13 cellular contexts compared by ENCODE assay signal in the genomic region with DNA sequence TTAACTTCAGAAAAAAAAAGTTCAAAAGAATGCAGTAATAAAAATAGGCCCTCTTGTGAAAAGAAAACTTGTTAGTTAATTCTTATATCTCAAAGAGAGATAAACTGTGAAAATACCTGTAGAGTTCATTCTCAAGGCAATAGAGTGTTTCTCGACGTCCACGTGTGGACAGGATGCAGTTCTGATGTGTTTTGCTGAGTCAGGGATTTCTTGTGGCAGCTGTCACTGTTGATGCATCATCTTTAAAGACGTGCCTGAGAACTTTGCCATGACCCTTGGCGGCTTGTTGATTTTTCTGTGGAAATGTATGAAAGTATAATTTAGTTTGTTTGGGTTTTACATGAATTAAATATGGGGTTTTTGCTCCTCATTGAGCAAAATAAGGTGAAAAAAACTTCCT.
DNase-seq lines count a peak whose midpoint lies in the region; ATAC-seq, FAIRE-seq and TF ChIP-seq lines count a peak whose summit lies in the region.
"Had no signal": no experiment of that assay in that cellular context is flagged by ENCODE, and none has a peak within 500 bp of the region (broad histone marks: within the 10 kb centered on the region; RNA-seq: fewer than 3 reads in every experiment).

No MANE protein-coding gene starts in this region.

- H2BK15ac ChIP-seq in IMR-90 (ENCODE audit: low read depth, low read length) (no peak overlapping the region; the same call in 2 of the 3 replicates), H1 (ENCODE audit: low read length) (no peak overlapping the region)

- H3K9me1 ChIP-seq in IMR-90 (ENCODE audit: insufficient read depth, low read length), result no peaks in the 10 kb centered on the region; the same call in 1 of the 2 replicates

- no peak overlapping the region for H2AK9ac ChIP-seq in IMR-90 (replicated peaks; ENCODE audit: low read depth, low read length, poor library complexity)

- no peaks in the 10 kb centered on the region for H4K20me1 ChIP-seq in IMR-90 (ENCODE audit: insufficient read depth, low read length)
- H4K20me1 ChIP-seq in H1 (replicated peaks in 1 of 2; ENCODE audit: control insufficient read depth in 1 of 2, insufficient read depth in 2 of 2, low read length in 2 of 2), result no peaks in the 10 kb centered on the region

- H3K79me1 ChIP-seq in IMR-90 (ENCODE audit: low read depth in 1 of 2, low read length in 2 of 2) (no peaks in the 10 kb centered on the region), H1 (ENCODE audit: low read depth, low read length) (no peaks in the 10 kb centered on the region)

- H3K27ac ChIP-seq in IMR-90 (ENCODE audit: insufficient read depth, low read length), result no peak overlapping the region
- no peak overlapping the region for H3K27ac ChIP-seq in H1 (ENCODE audit: low read depth, low read length)
- no peak overlapping the region for H3K27ac ChIP-seq in RWPE1

- no peak overlapping the region for H2BK12ac ChIP-seq in H1 (ENCODE audit: low read depth, low read length)

- H4K91ac ChIP-seq in IMR-90 (ENCODE audit: insufficient read depth, low read depth, low read length) (no peak overlapping the region), H1 (replicated peaks; ENCODE audit: insufficient read length, low read length) (no peak overlapping the region)

- H2AFZ ChIP-seq in IMR-90 (replicated peaks; ENCODE audit: low read length, poor library complexity) (no peak overlapping the region), H1 (ENCODE audit: low read length) (no peak overlapping the region)

- no peak for TF ChIP-seq RAD21 in IMR-90 (IDR thresholded peaks at IDR 0.05; ENCODE audit: low read length)
- no peak for TF ChIP-seq RAD21 in H1 (IDR thresholded peaks at IDR 0.05 in 1 of 2, conservative IDR thresholded peaks at IDR 0.05 in 1 of 2; ENCODE audit: low read depth in 2 of 2, low read length in 2 of 2)

- H3K14ac ChIP-seq in IMR-90 (replicated peaks; ENCODE audit: low read depth, low read length) (no peak overlapping the region), H1 (ENCODE audit: insufficient read length) (no peak overlapping the region)

- H3K4me3 ChIP-seq in IMR-90 (ENCODE audit: insufficient read depth, low read depth, low read length), result no peak overlapping the region
- no peak overlapping the region for H3K4me3 ChIP-seq in H1 (ENCODE audit: extremely low read depth in 1 of 4, insufficient read depth in 2 of 4, low read depth in 3 of 4, low read length in 4 of 4)

- H3K18ac ChIP-seq in IMR-90 (ENCODE audit: low read depth, low read length) (no peak overlapping the region), H1 (ENCODE audit: extremely low read depth, low read length) (no peak overlapping the region)

- no peaks in the 10 kb centered on the region for H3K79me2 ChIP-seq in H1 (ENCODE audit: control insufficient read depth in 1 of 2, insufficient read depth in 2 of 2, low read length in 2 of 2)

- DNase-seq in NCI-H748 (lab: John Stamatoyannopoulos, UW; ENCODE audit: unreplicated experiment) (peak; percentile 23), NCI-H748 treated with DMSO at 0.1 percent for 48 hours (lab: John Stamatoyannopoulos, UW) (no peak), IMR-90 (no peak), RPMI7951 (ENCODE audit: low read depth) (peak; percentile 3), H1 (ENCODE audit: low read depth in 1 of 2, low spot score in 2 of 2) (no peak), foreskin melanocyte (no peak), urothelium cell line (ENCODE audit: low spot score) (no peak), RWPE1 (ENCODE audit: low spot score) (no peak)
- DNase-seq: C1 segment of cervical spinal cord; Calu3; CD4-positive, alpha-beta T cell; DMS153; H7 had no signal

- no peak overlapping the region; the same call in 1 of the 2 replicates for H3K4ac ChIP-seq in IMR-90 (ENCODE audit: low read depth, low read length)
- H3K4ac ChIP-seq in H1 (replicated peaks; ENCODE audit: insufficient read length, low read depth, low read length), result no peak overlapping the region

- TF ChIP-seq POLR2A in IMR-90 (IDR thresholded peaks at IDR 0.05; ENCODE audit: low read depth, low read length) (no peak), H1 (IDR thresholded peaks at IDR 0.05; ENCODE audit: control extremely low read depth in 1 of 2, low read depth in 2 of 2, low read length in 2 of 2) (no peak)

- H2BK120ac ChIP-seq in IMR-90 (ENCODE audit: low read depth, low read length) (no peak overlapping the region), H1 (replicated peaks; ENCODE audit: low read depth, low read length) (peak overlapping the region; percentile 60)

- H3K4me1 ChIP-seq in IMR-90 (ENCODE audit: control insufficient read depth, insufficient read depth, low read length), result peaks cover 2% of the 10 kb centered on the region; the same call in 1 of the 2 replicates
- H3K4me1 ChIP-seq in H1 (replicated peaks in 1 of 4; ENCODE audit: control insufficient read depth in 3 of 4, insufficient read depth in 4 of 4, low read length in 3 of 4), result peaks cover 0 to 11% (median 4%) of the 10 kb centered on the region in 4 experiments; a peak in 2 of 7 replicates

- intact Hi-C loops in IMR-90 (cut with micrococcal nuclease), result no loop called here

- H2AK5ac ChIP-seq in IMR-90 (ENCODE audit: low read depth, low read length) (no peak overlapping the region), H1 (ENCODE audit: low read depth, low read length) (no peak overlapping the region)

- H3K56ac ChIP-seq in IMR-90 (ENCODE audit: extremely low read depth, insufficient read depth, low read length), result no peak overlapping the region
- H3K56ac ChIP-seq in H1 (replicated peaks; ENCODE audit: insufficient read length, low read depth, low read length), result peak overlapping the region; percentile 26

- CTCF ChIA-PET in IMR-90 (lab: Yijun Ruan, JAX) (no interaction called here), H1 (lab: Charles Lee; ENCODE audit: partially characterized antibody) (interaction anchor here (0.8 kb wide), 1 partner anchor 266 kb away, joined by 3 read pairs; no protein-coding TSS in a partner anchor), RWPE1 (lab: Yijun Ruan, JAX) (no interaction called here)

- no peak for TF ChIP-seq CTCF in IMR-90 (conservative IDR thresholded peaks at IDR 0.05; ENCODE audit: low read depth, low read length)
- TF ChIP-seq CTCF in H1 (IDR thresholded peaks at IDR 0.05; ENCODE audit: control extremely low read depth in 1 of 3, insufficient read depth in 1 of 3, low read depth in 1 of 3, low read length in 3 of 3), result no peak
- no peak for TF ChIP-seq CTCF in RWPE1 (conservative IDR thresholded peaks at IDR 0.05; ENCODE audit: low read depth)

- dilution Hi-C loops in IMR-90 (cut with HindIII; ENCODE audit: low sequenced_read_pairs, unreplicated experiment), result no loop called here

- H3K36me3 ChIP-seq in IMR-90 (ENCODE audit: control insufficient read depth, insufficient read depth, low read length), result no peaks in the 10 kb centered on the region
- H3K36me3 ChIP-seq in H1 (ENCODE audit: control insufficient read depth in 2 of 4, insufficient read depth in 4 of 4, low read length in 3 of 4), result no peaks in the 10 kb centered on the region

- no peak for ATAC-seq in IMR-90 (ENCODE audit: low read depth)

- POLR2A ChIA-PET in IMR-90 (lab: Charles Lee; ENCODE audit: unreplicated experiment), result no interaction called here
- POLR2A ChIA-PET in H1 (lab: Charles Lee; ENCODE audit: partially characterized antibody), result no interaction called here
- POLR2A ChIA-PET in RWPE1 (lab: Yijun Ruan, JAX; ENCODE audit: low non-redundant PET), result no interaction called here

- H4K5ac ChIP-seq in IMR-90 (ENCODE audit: low read depth, low read length) (no peak overlapping the region), H1 (ENCODE audit: insufficient read length, low read depth, low read length) (no peak overlapping the region)

- H3K27me3 ChIP-seq in IMR-90 (ENCODE audit: control insufficient read depth, insufficient read depth, low read length) (no peaks in the 10 kb centered on the region), H1 (replicated peaks in 1 of 4; ENCODE audit: control insufficient read depth in 3 of 4, extremely low read depth in 1 of 4, insufficient read depth in 3 of 4, low read length in 3 of 4) (no peaks in the 10 kb centered on the region)

- no peak for FAIRE-seq in H1 (lab: Jason Lieb, UNC)
- FAIRE-seq in urothelium cell line (lab: Jason Lieb, UNC), result no peak

- H3K9ac ChIP-seq in IMR-90 (ENCODE audit: low read depth, low read length) (no peak overlapping the region), H1 (replicated peaks in 1 of 4; ENCODE audit: extremely low read depth in 1 of 4, low read depth in 3 of 4, low read length in 3 of 4) (no peak overlapping the region)

- BruUV-seq in IMR-90 (replicated peaks; lab: Mats Ljungman, UMichigan), result no TSS peak

- no peaks in the 10 kb centered on the region for H3K9me3 ChIP-seq in IMR-90 (ENCODE audit: control insufficient read depth, insufficient read depth, low read length)
- no peaks in the 10 kb centered on the region for H3K9me3 ChIP-seq in H1 (ENCODE audit: insufficient read depth in 2 of 2, low read depth in 1 of 2, low read length in 1 of 2)

- 83% methylated on average over 3 of the region's 5 CpGs; no CpG with 5 or more reads in 1 of the 2 experiments for WGBS in IMR-90 (ENCODE audit: extremely low coverage in 2 of 2, insufficient read length in 1 of 2), 2 experiments
- WGBS in H1 (ENCODE audit: extremely low coverage in 1 of 2, insufficient coverage in 1 of 2, insufficient read length in 1 of 2, insufficient replicate concordance in 2 of 2, low coverage in 1 of 2, low lambda C conversion rate in 2 of 2, missing lambda C conversion rate in 1 of 2), 2 experiments, result 89% methylated on average over 5 of the region's 5 CpGs; no CpG with 5 or more reads in 1 of the 2 experiments

- no peak overlapping the region for H3K4me2 ChIP-seq in IMR-90 (ENCODE audit: low read depth, low read length)
- H3K4me2 ChIP-seq in H1 (ENCODE audit: insufficient read depth in 1 of 2, low read depth in 2 of 2, low read length in 2 of 2), result no peak overlapping the region

- no peaks in the 10 kb centered on the region; the same call in 1 of the 2 replicates for H3K23me2 ChIP-seq in H1 (ENCODE audit: low read depth, low read length)

- H3K23ac ChIP-seq in IMR-90 (ENCODE audit: low read depth, low read length) (no peak overlapping the region), H1 (ENCODE audit: insufficient read length) (no peak overlapping the region)

- TF ChIP-seq EP300 in H1 (IDR thresholded peaks at IDR 0.05; ENCODE audit: borderline replicate concordance in 1 of 2, low read depth in 2 of 2, low read length in 2 of 2), result no peak

- H4K8ac ChIP-seq in IMR-90 (ENCODE audit: low read depth in 2 of 2, low read length in 2 of 2) (no peak overlapping the region), H1 (ENCODE audit: extremely low read depth, insufficient read depth, low read length) (no peak overlapping the region)

- in situ Hi-C loops in IMR-90 (cut with MboI; ENCODE audit: low sequenced_read_pairs), result no loop called here

- no peak overlapping the region for H2BK20ac ChIP-seq in IMR-90 (ENCODE audit: low read depth, low read length)
- no peak overlapping the region for H2BK20ac ChIP-seq in H1 (ENCODE audit: low read length)

- H2BK5ac ChIP-seq in IMR-90 (ENCODE audit: low read depth, low read length, poor library complexity, severe bottlenecking) (no peak overlapping the region), H1 (ENCODE audit: low read depth, low read length) (no peak overlapping the region)

TF ChIP-seq in IMR-90, 13 proteins besides CTCF, POLR2A, EP300 and RAD21 (continues in another document):
- TF ChIP-seq FOS (IDR thresholded peaks at IDR 0.05; ENCODE audit: low read depth, low read length), result no peak

TF ChIP-seq in H1, 55 proteins besides CTCF, POLR2A, EP300 and RAD21 (continues in another document):
- TF ChIP-seq MAFK (IDR thresholded peaks at IDR 0.05; ENCODE audit: low read depth, low read length), result peak; percentile 99

Comparison
In these comparisons a context has a peak if more than half of its experiments do, and no peak if none do; other contexts are left out.
1. DNase-seq: peak in NCI-H748 (single experiment) and RPMI7951 (single experiment); none in NCI-H748 treated with DMSO at 0.1 percent for 48 hours (single experiment), IMR-90 (single experiment), H1 (0 of 2), foreskin melanocyte (single experiment), urothelium cell line (single experiment) and RWPE1 (single experiment).